ENCODE assay signal across 1 cellular context in genomic region chr19:44002212-44002565, GRCh38.
TF ChIP-seq lines count a peak whose summit lies in the region.

No MANE protein-coding gene starts in this region.

TF ChIP-seq in endothelial cell of umbilical vein, 7 proteins besides CTCF, POLR2A, EP300 and RAD21:
- TF ChIP-seq EZH2 (IDR thresholded peaks at IDR 0.05; ENCODE audit: borderline replicate concordance, low read depth, low read length, severe bottlenecking), result no peak
- TF ChIP-seq JUN (IDR thresholded peaks at IDR 0.05; ENCODE audit: borderline replicate concordance, insufficient read depth, insufficient read length, low read depth), result no peak
- no peak for TF ChIP-seq MAX (IDR thresholded peaks at IDR 0.05; ENCODE audit: insufficient read depth, insufficient read length)
- no peak for TF ChIP-seq MYC (IDR thresholded peaks at IDR 0.05; ENCODE audit: low read depth, low read length)
- no peak for TF ChIP-seq GATA2 (IDR thresholded peaks at IDR 0.05; ENCODE audit: insufficient read depth, insufficient read length, low read depth, low read length)
